ENCODE assay signal across 8 cellular contexts in genomic region chr6:37244430-37245310, GRCh38. TPM values are rescaled to one million over a fixed set of nuclear protein-coding genes. Genes with fewer than 3 reads are reported as not detected.
DNase-seq lines count a peak whose midpoint lies in the region; ATAC-seq, FAIRE-seq and TF ChIP-seq lines count a peak whose summit lies in the region.

No MANE protein-coding gene starts in this region.

- H3K27ac ChIP-seq in KOPT-K1 (ENCODE audit: low read depth, low read length, poor library complexity, severe bottlenecking) (peak overlapping the region; percentile 11), pancreas (peak overlapping the region; percentile 66 to 91 (median 88))

- H3K4me3 Mint-ChIP-seq in natural killer cell, result no peak overlapping the region

- peaks cover 17 to 36% (median 18%) of the 10 kb centered on the region in 3 donors for H3K4me1 ChIP-seq in pancreas

- H3K4me1 Mint-ChIP-seq in natural killer cell, result peaks cover 9% of the 10 kb centered on the region in 2 donors

- H3K9me3 ChIP-seq in KOPT-K1 (ENCODE audit: insufficient read depth, low read length, poor library complexity, severe bottlenecking) (no peaks in the 10 kb centered on the region), pancreas (no peaks in the 10 kb centered on the region)

- H3K27me3 Mint-ChIP-seq in natural killer cell (ENCODE audit: low read depth in 2 of 2), result peaks cover 7 to 33% of the 10 kb centered on the region in 2 donors

- intact Hi-C loops in pancreas (cut with DNase I), result no loop called here
- intact Hi-C loops in natural killer cell (cut with micrococcal nuclease), result no loop called here

- WGBS in pancreas, 2 donors, result 23 to 27% methylated on average over 6 of the region's 6 CpGs

- DNase-seq in SHP77 treated with DMSO at 0.1 percent for 48 hours (lab: John Stamatoyannopoulos, UW) (peak; percentile 99), fibroblast of peridontal ligament (ENCODE audit: extremely low read depth) (peak; percentile 100), pancreas (peak; percentile 64 to 93 (median 86)), natural killer cell (no peak)
- no peak for DNase-seq in activated CD4-positive, alpha-beta T cell treated with anti-CD3 and anti-CD28 coated beads for 1 hour
- no peak for DNase-seq in stimulated activated CD4-positive, alpha-beta T cell treated with anti-CD3 and anti-CD28 coated beads, Interleukin-12 subunit alpha, Interleukin-12 subunit beta, amount 100 ng/mL, for 4 hours

- H3K9me3 Mint-ChIP-seq in natural killer cell, result no peaks in the 10 kb centered on the region

- ATAC-seq in pancreas, result peak; percentile 83 to 94 (median 88)
- no peak for ATAC-seq in HG03457 (IDR thresholded peaks at IDR 0.05; ENCODE audit: unreplicated experiment)
- no peak for ATAC-seq in natural killer cell

- H3K36me3 Mint-ChIP-seq in natural killer cell, result no peaks in the 10 kb centered on the region

- FAIRE-seq in pancreas (lab: Jason Lieb, UNC), result peak; percentile 88

- H3K27ac Mint-ChIP-seq in natural killer cell, result no peak overlapping the region

- no peak overlapping the region for H3K4me3 ChIP-seq in pancreas

- no peaks in the 10 kb centered on the region for H3K27me3 ChIP-seq in pancreas

- no peaks in the 10 kb centered on the region for H3K36me3 ChIP-seq in KOPT-K1 (ENCODE audit: insufficient read depth, low read length)
- no peaks in the 10 kb centered on the region for H3K36me3 ChIP-seq in pancreas

- TF ChIP-seq CTCF in pancreas (IDR thresholded peaks at IDR 0.05) (no peak), natural killer cell (IDR thresholded peaks at IDR 0.05) (no peak)

RNA-seq across cellular contexts. Expression of gene TBC1D22B, which starts 12.9 kb away (rescaled TPM):
- total RNA-seq in pancreas, result 1 to 10 TPM; 5.1 to 9.0 (median 6.3) TPM
- polyA plus RNA-seq in pancreas, result 1 to 10 TPM; 4.3 to 6.6 TPM
- 10 to 100 TPM in 2 of 3 donors, 1 to 10 TPM in 1; 8.0 to 12.1 (median 12.0) TPM for total RNA-seq in natural killer cell

RNA-seq across cellular contexts. Expression of gene TMEM217, which starts 13.3 kb away (rescaled TPM):
- total RNA-seq in pancreas (1 to 10 TPM in 3 of 6 donors, under 1 TPM in 3; 0.19 to 2.1 (median 0.94) TPM), natural killer cell (1 to 10 TPM in 1 of 3 donors, under 1 TPM in 2; 0.75 to 2.1 (median 0.75) TPM)
- polyA plus RNA-seq in pancreas, result 1 to 10 TPM; 1.4 to 1.7 TPM

Comparison
In these comparisons a context has a peak if more than half of its experiments do, and no peak if none do; other contexts are left out.
1. DNase-seq: peak in SHP77 treated with DMSO at 0.1 percent for 48 hours (single experiment), fibroblast of peridontal ligament (single experiment) and pancreas (6 of 6); none in activated CD4-positive, alpha-beta T cell treated with anti-CD3 and anti-CD28 coated beads for 1 hour (single experiment), stimulated activated CD4-positive, alpha-beta T cell treated with anti-CD3 and anti-CD28 coated beads, Interleukin-12 subunit alpha, Interleukin-12 subunit beta, amount 100 ng/mL, for 4 hours (single experiment) and natural killer cell (single experiment).
2. ATAC-seq: peak in pancreas (4 of 4); none in HG03457 (single experiment) and natural killer cell (0 of 3).